13 cellular contexts compared by ENCODE assay signal in the genomic region with DNA sequence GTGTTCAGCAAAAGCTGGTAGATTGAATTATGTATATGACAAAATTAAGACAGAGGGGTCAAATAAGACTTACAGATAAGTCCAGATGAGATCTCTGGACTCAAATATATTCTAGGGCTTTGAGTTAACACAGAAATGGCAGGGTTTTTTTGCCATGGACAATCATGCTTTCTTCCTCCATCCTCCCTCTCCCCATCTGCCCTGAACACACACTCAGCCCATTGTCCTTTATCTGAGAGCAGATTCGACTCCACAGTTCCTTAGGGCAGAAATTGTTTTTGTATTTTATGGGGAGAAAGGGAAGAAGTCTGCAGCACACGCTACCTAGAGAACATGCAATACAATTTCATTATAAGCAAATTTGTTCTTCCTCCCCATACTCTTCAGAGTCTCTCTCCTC.
"Had no signal": no experiment of that assay in that cellular context is flagged by ENCODE, and none has a peak within 500 bp of the region (broad histone marks: within the 10 kb centered on the region; RNA-seq: fewer than 3 reads in every experiment).

No MANE protein-coding gene starts in this region.

- ATAC-seq: activated naive CD8-positive, alpha-beta T cell treated with anti-CD3 and anti-CD28 coated beads, Interleukin-2, amount 50 U/mL, for 24 hours; stimulated activated effector memory CD8-positive, alpha-beta T cell treated with anti-CD3 and anti-CD28 coated beads, Interleukin-12 subunit alpha, Interleukin-12 subunit beta, amount 100 ng/mL, for 72 hours; WTC11 had no signal

- H3K4me1 ChIP-seq: ascending aorta, parathyroid adenoma, uterus had no signal

- H2AFZ ChIP-seq: hepatocyte, parathyroid adenoma had no signal

- H3K4me3 Mint-ChIP-seq: activated naive CD8-positive, alpha-beta T cell treated with anti-CD3 and anti-CD28 coated beads, Interleukin-2, amount 50 U/mL, for 24 hours; stimulated activated effector memory CD8-positive, alpha-beta T cell treated with anti-CD3 and anti-CD28 coated beads, Interleukin-12 subunit alpha, Interleukin-12 subunit beta, amount 100 ng/mL, for 72 hours; WTC11 had no signal

- H3K36me3 Mint-ChIP-seq: stimulated activated effector memory CD8-positive, alpha-beta T cell treated with anti-CD3 and anti-CD28 coated beads, Interleukin-12 subunit alpha, Interleukin-12 subunit beta, amount 100 ng/mL, for 72 hours had no signal

- H3K27ac ChIP-seq: ascending aorta, hepatocyte, parathyroid adenoma, tibial nerve, uterus had no signal

- H3K9me3 ChIP-seq: ascending aorta, tibial nerve, uterus had no signal

- H3K36me3 ChIP-seq: ascending aorta, tibial nerve, uterus had no signal

- H3K4me2 ChIP-seq: hepatocyte had no signal

- H3K27ac Mint-ChIP-seq: activated naive CD8-positive, alpha-beta T cell treated with anti-CD3 and anti-CD28 coated beads, Interleukin-2, amount 50 U/mL, for 24 hours; stimulated activated effector memory CD8-positive, alpha-beta T cell treated with anti-CD3 and anti-CD28 coated beads, Interleukin-12 subunit alpha, Interleukin-12 subunit beta, amount 100 ng/mL, for 72 hours; WTC11 had no signal

- H3K4me3 ChIP-seq: ascending aorta, hepatocyte, tibial nerve, uterus had no signal

- H3K27me3 Mint-ChIP-seq: activated CD4-positive, alpha-beta T cell treated with anti-CD3 and anti-CD28 coated beads, Interleukin-2, amount 10 ng/mL, durations not matched to agents 24 days and 14 days; activated naive CD8-positive, alpha-beta T cell treated with anti-CD3 and anti-CD28 coated beads, Interleukin-2, amount 50 U/mL, for 24 hours had no signal

- DNase-seq: activated CD4-positive, alpha-beta T cell treated with anti-CD3 and anti-CD28 coated beads, Interleukin-2, amount 10 ng/mL, durations not matched to agents 24 days and 14 days; activated CD8-positive, alpha-beta memory T cell treated with anti-CD3 and anti-CD28 coated beads, Interleukin-2, amount 50 U/mL, for 48 hours; activated gamma-delta T cell treated with Interleukin-2 at 50 U/mL for 16 hours; activated naive CD8-positive, alpha-beta T cell treated with anti-CD3 and anti-CD28 coated beads, Interleukin-2, amount 50 U/mL, for 24 hours; retina; T-helper 2 cell; uterus had no signal

- H3K27me3 ChIP-seq: ascending aorta, hepatocyte, tibial nerve, uterus had no signal

- H3K9me3 Mint-ChIP-seq: activated naive CD8-positive, alpha-beta T cell treated with anti-CD3 and anti-CD28 coated beads, Interleukin-2, amount 50 U/mL, for 24 hours; stimulated activated effector memory CD8-positive, alpha-beta T cell treated with anti-CD3 and anti-CD28 coated beads, Interleukin-12 subunit alpha, Interleukin-12 subunit beta, amount 100 ng/mL, for 72 hours had no signal

- H3K9ac ChIP-seq: parathyroid adenoma had no signal
